1 cellular context compared by ENCODE assay signal in genomic region chr16:56681939-56682702, GRCh38.
A peak's percentile ranks its signal among the peaks of the same experiment; 100 is the strongest.
TF ChIP-seq lines count a peak whose summit lies in the region.

MT1X (plus strand) TSS chr16:56682470; CDS start chr16:56682541, 71 bp downstream.

TF ChIP-seq in HepG2, 621 proteins besides CTCF, POLR2A, EP300 and RAD21 (continued from another document and continues in another):
- TF ChIP-seq KAT2B (IDR thresholded peaks at IDR 0.05; ENCODE audit: borderline replicate concordance, low read depth, low read length) (no peak), ZSCAN20 (CRISPR knock-in tag; IDR thresholded peaks at IDR 0.05; ENCODE audit: borderline replicate concordance) (peak; percentile 58; the same call in 1 of the 2 replicates), FIP1L1 (IDR thresholded peaks at IDR 0.05; ENCODE audit: borderline replicate concordance, insufficient read depth, low read depth, low read length) (no peak), NR1H2 (CRISPR knock-in tag; IDR thresholded peaks at IDR 0.05; ENCODE audit: borderline replicate concordance, low read depth) (no peak), ZNF558 (CRISPR knock-in tag; IDR thresholded peaks at IDR 0.05; ENCODE audit: borderline replicate concordance) (peak; percentile 87; the same call in 1 of the 2 replicates), POGK (CRISPR knock-in tag; conservative IDR thresholded peaks at IDR 0.05) (peak; percentile 89), NFE2L1 (CRISPR knock-in tag; IDR thresholded peaks at IDR 0.05; ENCODE audit: borderline replicate concordance) (peak; percentile 6; the same call in 1 of the 2 replicates), ZNF234 (CRISPR knock-in tag; conservative IDR thresholded peaks at IDR 0.05) (no peak), CSRNP2 (CRISPR knock-in tag; conservative IDR thresholded peaks at IDR 0.05; ENCODE audit: low read depth) (no peak), PLSCR1 (CRISPR knock-in tag; IDR thresholded peaks at IDR 0.05; ENCODE audit: borderline replicate concordance) (no peak), JARID2 (CRISPR knock-in tag; IDR thresholded peaks at IDR 0.05; ENCODE audit: insufficient replicate concordance) (no peak), RAD51 (IDR thresholded peaks at IDR 0.05; ENCODE audit: borderline replicate concordance) (no peak), ZSCAN12 (CRISPR knock-in tag; IDR thresholded peaks at IDR 0.05) (0 out of 2 replicates have a peak, but pooled peaks have one; percentile 39), MTF2 (CRISPR knock-in tag; IDR thresholded peaks at IDR 0.05; ENCODE audit: borderline replicate concordance) (peak; percentile 77; the same call in 1 of the 2 replicates), ZNF546 (CRISPR knock-in tag; conservative IDR thresholded peaks at IDR 0.05) (peak; percentile 70; the same call in 1 of the 2 replicates), JUN (CRISPR knock-in tag; IDR thresholded peaks at IDR 0.05) (peak; percentile 76; the same call in 1 of the 2 replicates), STAG1 (CRISPR knock-in tag; IDR thresholded peaks at IDR 0.05) (no peak), ZBTB46 (CRISPR knock-in tag; IDR thresholded peaks at IDR 0.05; ENCODE audit: borderline replicate concordance) (no peak), ZNF609 (CRISPR knock-in tag; IDR thresholded peaks at IDR 0.05; ENCODE audit: borderline replicate concordance) (peak; percentile 26; the same call in 1 of the 2 replicates), WIZ (CRISPR knock-in tag; IDR thresholded peaks at IDR 0.05) (no peak), ATRX (CRISPR knock-in tag; IDR thresholded peaks at IDR 0.05; ENCODE audit: borderline replicate concordance) (no peak), HMGA1 (CRISPR knock-in tag; conservative IDR thresholded peaks at IDR 0.05) (no peak), ZNF274 (CRISPR knock-in tag; IDR thresholded peaks at IDR 0.05) (peak; percentile 85), ZXDC (CRISPR knock-in tag; IDR thresholded peaks at IDR 0.05) (peak; percentile 72; the same call in 1 of the 2 replicates), CENPBD1 (CRISPR knock-in tag; IDR thresholded peaks at IDR 0.05; ENCODE audit: borderline replicate concordance, low read depth) (no peak), ATF6 (CRISPR knock-in tag; conservative IDR thresholded peaks at IDR 0.05) (no peak), SSRP1 (CRISPR knock-in tag; IDR thresholded peaks at IDR 0.05) (no peak), GLMP (CRISPR knock-in tag; IDR thresholded peaks at IDR 0.05; ENCODE audit: borderline replicate concordance) (no peak), ZNF562 (CRISPR knock-in tag; IDR thresholded peaks at IDR 0.05; ENCODE audit: borderline replicate concordance) (no peak), TOPORS (CRISPR knock-in tag; IDR thresholded peaks at IDR 0.05) (no peak; the same call in 1 of the 2 replicates), ZBTB14 (CRISPR knock-in tag; IDR thresholded peaks at IDR 0.05) (peak; percentile 39; the same call in 1 of the 2 replicates), LRRFIP1 (CRISPR knock-in tag; conservative IDR thresholded peaks at IDR 0.05) (0 out of 2 replicates have a peak, but pooled peaks have one; percentile 13), AGO2 (optimal IDR thresholded peaks at IDR 0.05; ENCODE audit: low read depth, low read length) (no peak), ZFP82 (CRISPR knock-in tag; IDR thresholded peaks at IDR 0.05; ENCODE audit: borderline replicate concordance) (no peak), ZNF563 (CRISPR knock-in tag; IDR thresholded peaks at IDR 0.05) (peak; percentile 14; the same call in 1 of the 2 replicates)
